In the genomic region with DNA sequence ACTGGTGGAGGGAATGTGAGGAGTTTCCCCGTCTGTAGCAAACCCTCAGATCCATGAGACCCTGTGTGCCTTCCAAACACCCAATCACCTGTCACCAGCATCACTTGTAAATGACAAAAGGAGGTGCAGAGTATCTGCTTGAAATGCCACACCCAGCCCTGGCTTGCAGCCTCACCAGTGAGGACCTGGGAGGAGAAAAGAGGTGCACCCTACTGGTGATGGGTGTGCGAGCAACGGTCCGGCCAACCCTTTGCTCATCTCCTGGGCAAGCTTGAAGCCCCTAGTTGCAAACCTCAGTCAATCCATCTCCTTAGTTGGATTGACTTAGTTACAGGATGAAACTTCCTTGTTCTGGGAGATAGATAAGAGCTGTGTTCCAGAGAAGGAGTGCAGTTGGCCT, we compare ENCODE assay signal across 9 cellular contexts.
DNase-seq lines count a peak whose midpoint lies in the region; ATAC-seq lines count a peak whose summit lies in the region.
"Had no signal": no experiment of that assay in that cellular context is flagged by ENCODE, and none has a peak within 500 bp of the region (broad histone marks: within the 10 kb centered on the region; RNA-seq: fewer than 3 reads in every experiment).

No MANE protein-coding gene starts in this region.

- no peak overlapping the region for H3K27ac Mint-ChIP-seq in T-helper 2 cell treated with Interferon-gamma antibody and Interleukin-4, amounts not matched to agents 5 μg/mL and 100 μg/mL, for 36 hours

- no peaks in the 10 kb centered on the region for H3K9me3 Mint-ChIP-seq in T-helper 2 cell treated with Interferon-gamma antibody and Interleukin-4, amounts not matched to agents 5 μg/mL and 100 μg/mL, for 36 hours

- H3K27me3 Mint-ChIP-seq in T-helper 2 cell treated with Interferon-gamma antibody and Interleukin-4, amounts not matched to agents 5 μg/mL and 100 μg/mL, for 36 hours (ENCODE audit: low read depth), result peaks cover 4% of the 10 kb centered on the region

- intact Hi-C loops in posterior vena cava (cut with DNase I), result no loop called here

- H3K4me3 Mint-ChIP-seq in T-helper 2 cell treated with Interferon-gamma antibody and Interleukin-4, amounts not matched to agents 5 μg/mL and 100 μg/mL, for 36 hours, result no peak overlapping the region

- DNase-seq in 8988T (peak; percentile 47), SW480 (ENCODE audit: low spot score) (peak; percentile 26), ecto neural progenitor cell (ENCODE audit: low spot score) (no peak), inferior parietal cortex (ENCODE audit: extremely low spot score) (no peak), posterior vena cava (ENCODE audit: low spot score) (no peak)
- no peak for DNase-seq in T-helper 2 cell treated with Interferon-gamma antibody and Interleukin-4, amounts not matched to agents 5 μg/mL and 100 μg/mL, for 36 hours (ENCODE audit: low spot score)
- DNase-seq: NCI-H524 treated with DMSO at 0.1 percent for 48 hours had no signal

- H3K4me1 Mint-ChIP-seq in T-helper 2 cell treated with Interferon-gamma antibody and Interleukin-4, amounts not matched to agents 5 μg/mL and 100 μg/mL, for 36 hours (ENCODE audit: low read depth), result peaks cover 3% of the 10 kb centered on the region

- peak; percentile 84 for ATAC-seq in GM18502 (IDR thresholded peaks at IDR 0.05; ENCODE audit: poor library complexity, unreplicated experiment)
- ATAC-seq in HG02884 (IDR thresholded peaks at IDR 0.05; ENCODE audit: unreplicated experiment), result peak; percentile 52

- H3K36me3 Mint-ChIP-seq in T-helper 2 cell treated with Interferon-gamma antibody and Interleukin-4, amounts not matched to agents 5 μg/mL and 100 μg/mL, for 36 hours (ENCODE audit: low read depth), result no peaks in the 10 kb centered on the region

Comparison
In these comparisons a context has a peak if more than half of its experiments do, and no peak if none do; other contexts are left out.
1. DNase-seq: peak in 8988T (single experiment) and SW480 (single experiment); none in ecto neural progenitor cell (single experiment), inferior parietal cortex (single experiment), T-helper 2 cell treated with Interferon-gamma antibody and Interleukin-4, amounts not matched to agents 5 μg/mL and 100 μg/mL, for 36 hours (single experiment) and posterior vena cava (single experiment).